In the genomic region with DNA sequence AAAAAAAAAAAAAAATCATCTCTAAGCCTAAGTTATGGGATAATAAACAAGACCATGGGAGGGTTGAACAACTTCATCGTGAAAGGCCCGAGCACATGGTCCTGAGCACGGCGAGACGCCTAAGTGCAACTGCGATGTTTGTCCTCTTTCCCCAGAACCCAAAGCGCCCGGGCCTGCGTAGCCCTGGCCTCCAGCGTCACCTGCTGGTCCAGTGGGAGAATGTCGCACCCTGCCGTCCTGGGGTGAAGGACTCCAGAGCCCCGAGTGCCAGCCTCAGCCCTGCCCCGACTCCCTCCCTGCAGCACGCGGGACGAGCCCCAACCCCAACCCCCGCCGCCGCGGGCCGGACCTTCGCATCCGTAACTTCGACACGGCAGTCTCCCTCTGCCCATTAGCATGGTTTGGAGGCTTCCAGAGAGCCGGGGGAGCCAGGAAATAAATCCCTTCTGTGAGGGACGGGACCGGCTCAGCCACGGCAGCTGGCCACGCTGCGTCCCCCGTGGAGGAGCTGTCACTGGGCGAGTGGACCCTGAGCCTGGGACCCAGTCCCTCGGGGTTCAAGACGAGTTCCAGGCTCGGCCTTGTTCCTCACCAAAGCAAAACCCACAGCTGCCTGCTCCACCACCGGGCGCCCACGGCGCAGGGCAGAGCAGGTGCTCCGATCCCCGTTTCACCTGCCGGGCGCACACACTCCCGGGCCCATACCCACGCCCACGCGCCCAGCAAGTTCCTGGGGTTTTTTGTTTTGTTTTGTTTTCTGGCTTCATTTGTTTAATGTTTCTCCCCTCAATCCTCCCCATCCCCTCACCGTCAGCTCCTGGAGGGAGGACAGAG, we compare ENCODE assay signal across 8 cellular contexts.
DNase-seq lines count a peak whose midpoint lies in the region; ATAC-seq and TF ChIP-seq lines count a peak whose summit lies in the region.

No MANE protein-coding gene starts in this region.

- H3K27me3 ChIP-seq in BE2C (no peaks in the 10 kb centered on the region), lung (ENCODE audit: control insufficient read depth, insufficient read depth) (no peaks in the 10 kb centered on the region)

- peaks cover 8% of the 10 kb centered on the region for H3K4me1 Mint-ChIP-seq in activated CD4-positive, alpha-beta T cell treated with anti-CD3 and anti-CD28 coated beads, Interleukin-2, amount 10 ng/mL, durations not matched to agents 7 days and 5 days

- no peaks in the 10 kb centered on the region for H3K9me3 ChIP-seq in BE2C
- no peaks in the 10 kb centered on the region for H3K9me3 ChIP-seq in lung (ENCODE audit: control insufficient read depth in 2 of 2, insufficient read depth in 1 of 2, low read length in 1 of 2)

- H3K36me3 ChIP-seq in BE2C (no peaks in the 10 kb centered on the region), lung (ENCODE audit: control insufficient read depth in 2 of 2, insufficient read depth in 2 of 2, low read length in 2 of 2) (no peaks in the 10 kb centered on the region)

- H3K36me3 Mint-ChIP-seq in activated CD4-positive, alpha-beta T cell treated with anti-CD3 and anti-CD28 coated beads, Interleukin-2, amount 10 ng/mL, durations not matched to agents 7 days and 5 days (ENCODE audit: low read depth) = no peaks in the 10 kb centered on the region

- ATAC-seq in GM18867 (IDR thresholded peaks at IDR 0.05; ENCODE audit: unreplicated experiment) (peak; percentile 95), HG03103 (IDR thresholded peaks at IDR 0.05; ENCODE audit: low read depth, unreplicated experiment) (peak; percentile 94), lung (ENCODE audit: insufficient read depth, low FRiP score) (peak; percentile 78)

- TF ChIP-seq CTCF in BE2C (IDR thresholded peaks at IDR 0.05; ENCODE audit: low read depth, low read length) (peak; percentile 98), lung (IDR thresholded peaks at IDR 0.05; ENCODE audit: control extremely low read depth, extremely low read depth) (peak; percentile 52)

- H3K4me1 ChIP-seq in BE2C = peaks cover 29% of the 10 kb centered on the region
- H3K4me1 ChIP-seq in lung (ENCODE audit: control insufficient read depth in 2 of 2, insufficient read depth in 2 of 2, low read length in 2 of 2) = peaks cover 0 to 8% of the 10 kb centered on the region in 2 donors

- DNase-seq in BE2C (peak; percentile 92), NCI-H226 (peak; percentile 66), ecto neural progenitor cell (ENCODE audit: low spot score) (peak; percentile 89), lung (ENCODE audit: low spot score) (peak; percentile 81)
- peak; percentile 69 for DNase-seq in activated CD4-positive, alpha-beta T cell treated with anti-CD3 and anti-CD28 coated beads, Interleukin-2, amount 10 ng/mL, durations not matched to agents 7 days and 5 days
- peak; percentile 43 to 77 (median 44) for DNase-seq in stimulated activated CD4-positive, alpha-beta T cell treated with anti-CD3 and anti-CD28 coated beads, TNF-alpha, amount 100 ng/mL, for 24 hours (ENCODE audit: low read depth in 3 of 3)

- H3K9me3 Mint-ChIP-seq in activated CD4-positive, alpha-beta T cell treated with anti-CD3 and anti-CD28 coated beads, Interleukin-2, amount 10 ng/mL, durations not matched to agents 7 days and 5 days = no peaks in the 10 kb centered on the region

- H3K4me3 ChIP-seq in BE2C (ENCODE audit: low read depth, low read length) (peak overlapping the region; percentile 62), lung (no peak overlapping the region)

- H3K27me3 Mint-ChIP-seq in activated CD4-positive, alpha-beta T cell treated with anti-CD3 and anti-CD28 coated beads, Interleukin-2, amount 10 ng/mL, durations not matched to agents 7 days and 5 days = peaks cover 46% of the 10 kb centered on the region

- POLR2A ChIA-PET in activated CD4-positive, alpha-beta T cell treated with anti-CD3 and anti-CD28 coated beads, Interleukin-2, amount 10 ng/mL, durations not matched to agents 7 days and 5 days (lab: Charles Lee) = no interaction called here

- WGBS in lung, 2 donors = 2% methylated on average over 50 of the region's 50 CpGs

- CTCF ChIA-PET in activated CD4-positive, alpha-beta T cell treated with anti-CD3 and anti-CD28 coated beads, Interleukin-2, amount 10 ng/mL, durations not matched to agents 7 days and 5 days (lab: Charles Lee) = no interaction called here

- H3K27ac Mint-ChIP-seq in activated CD4-positive, alpha-beta T cell treated with anti-CD3 and anti-CD28 coated beads, Interleukin-2, amount 10 ng/mL, durations not matched to agents 7 days and 5 days = no peak overlapping the region

- peak overlapping the region; percentile 22 for H3K4me3 Mint-ChIP-seq in activated CD4-positive, alpha-beta T cell treated with anti-CD3 and anti-CD28 coated beads, Interleukin-2, amount 10 ng/mL, durations not matched to agents 7 days and 5 days

- H3K27ac ChIP-seq in lung (ENCODE audit: low read depth in 1 of 2, low read length in 1 of 2) = no peak overlapping the region
